In the genomic region with DNA sequence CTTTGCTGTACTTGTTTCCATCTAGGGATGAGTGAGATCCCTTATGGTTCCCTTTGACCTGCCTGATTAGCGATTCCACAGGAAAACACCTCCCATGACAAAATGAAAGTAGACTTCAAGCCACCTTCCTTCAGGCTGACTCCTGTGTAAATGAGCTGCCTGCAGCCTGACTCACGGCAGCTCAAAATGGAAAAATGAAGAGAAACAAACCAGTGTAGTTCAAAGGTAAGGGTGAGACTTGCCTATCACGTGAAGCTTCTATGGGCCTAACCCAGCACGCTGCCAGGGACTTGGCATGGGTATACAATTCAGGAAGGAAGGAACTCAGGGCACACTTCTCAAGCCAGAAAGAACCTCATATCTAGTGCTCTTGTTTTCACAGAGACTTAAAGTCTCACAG, we compare ENCODE assay signal across 1 cellular context.
TF ChIP-seq lines count a peak whose summit lies in the region.

No MANE protein-coding gene starts in this region.

TF ChIP-seq in HepG2, 621 proteins besides CTCF, POLR2A, EP300 and RAD21 (continued from another document):
- TF ChIP-seq ZNF343 (CRISPR knock-in tag; IDR thresholded peaks at IDR 0.05) = no peak
- TF ChIP-seq NR0B2 (CRISPR knock-in tag; IDR thresholded peaks at IDR 0.05) = no peak
- TF ChIP-seq XBP1 (CRISPR knock-in tag; IDR thresholded peaks at IDR 0.05) = no peak
- TF ChIP-seq SNAPC5 (CRISPR knock-in tag; IDR thresholded peaks at IDR 0.05; ENCODE audit: borderline replicate concordance) = no peak
- TF ChIP-seq ZNF639 (CRISPR knock-in tag; conservative IDR thresholded peaks at IDR 0.05) = no peak
- peak; percentile 36; the same call in 1 of the 2 replicates for TF ChIP-seq PAXIP1 (CRISPR knock-in tag; conservative IDR thresholded peaks at IDR 0.05)
- TF ChIP-seq MYC (CRISPR knock-in tag; IDR thresholded peaks at IDR 0.05; ENCODE audit: borderline replicate concordance) = no peak
- TF ChIP-seq EED (CRISPR knock-in tag; IDR thresholded peaks at IDR 0.05) = no peak
